8 cellular contexts compared by ENCODE assay signal in genomic region chrX:131724292-131724691, GRCh38.
"Had no signal": no experiment of that assay in that cellular context is flagged by ENCODE, and none has a peak within 500 bp of the region (broad histone marks: within the 10 kb centered on the region; RNA-seq: fewer than 3 reads in every experiment).

No MANE protein-coding gene starts in this region.

- H3K27ac Mint-ChIP-seq: GM23338, H9 had no signal

- H2AFZ ChIP-seq: GM23338 had no signal

- ATAC-seq: GM23338, K562 had no signal

- H3K4me3 ChIP-seq: GM23338, K562 had no signal

- H3K4me3 Mint-ChIP-seq: GM23338, H9 had no signal

- DNase-seq: H9, HCEC 1CT, IMR-90 had no signal

- FAIRE-seq: H1, H54, HTR-8/SVneo, K562 had no signal

- H3K4me2 ChIP-seq: GM23338 had no signal
